16 cellular contexts compared by ENCODE assay signal in the genomic region with DNA sequence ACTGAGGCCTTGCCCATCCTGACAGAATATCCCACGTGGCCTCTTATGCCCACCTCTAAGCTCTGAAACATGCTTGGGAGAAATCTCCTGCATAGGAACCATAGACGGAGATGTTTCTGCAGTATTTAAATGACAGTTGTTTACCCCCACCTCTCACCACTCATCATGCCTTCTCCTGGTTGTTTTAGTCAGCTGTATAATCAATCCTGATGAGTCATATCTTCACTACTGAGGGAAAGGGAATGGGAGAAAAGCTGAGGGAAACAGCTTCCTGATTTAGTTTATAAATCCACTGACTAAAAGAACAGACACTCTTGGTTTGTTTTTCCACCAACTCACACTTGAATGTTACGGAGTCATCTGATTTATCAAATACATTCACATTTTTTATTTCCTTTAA.
DNase-seq lines count a peak whose midpoint lies in the region; ATAC-seq, FAIRE-seq and TF ChIP-seq lines count a peak whose summit lies in the region.
"Had no signal": no experiment of that assay in that cellular context is flagged by ENCODE, and none has a peak within 500 bp of the region (broad histone marks: within the 10 kb centered on the region; RNA-seq: fewer than 3 reads in every experiment).

No MANE protein-coding gene starts in this region.

- H3K79me1 ChIP-seq in neuronal stem cell (ENCODE audit: low read depth, low read length) = no peaks in the 10 kb centered on the region

- H4K91ac ChIP-seq in neuronal stem cell (ENCODE audit: low read depth, low read length, poor library complexity) = no peak overlapping the region

- peak overlapping the region; percentile 18 for H2AFZ ChIP-seq in neuronal stem cell (ENCODE audit: low read length)

- H3K4me2 ChIP-seq in neuronal stem cell (ENCODE audit: insufficient read depth, low read length, poor library complexity, severe bottlenecking) = no peak overlapping the region

- TF ChIP-seq CTCF in epithelial cell of esophagus (IDR thresholded peaks at IDR 0.05; ENCODE audit: insufficient read depth, low read depth, low read length, missing control alignments) = no peak

- no peak overlapping the region for H3K14ac ChIP-seq in neuronal stem cell (ENCODE audit: low read length)

- no peak for ATAC-seq in naive thymus-derived CD8-positive, alpha-beta T cell
- ATAC-seq: activated CD4-positive, alpha-beta T cell treated with anti-CD3 and anti-CD28 coated beads for 36 hours had no signal

- H2AK5ac ChIP-seq in neuronal stem cell (ENCODE audit: low read depth, low read length) = no peak overlapping the region

- H3K9ac ChIP-seq in neuronal stem cell (ENCODE audit: low read depth, low read length, poor library complexity) = no peak overlapping the region

- H3K27ac ChIP-seq in neuronal stem cell (replicated peaks; ENCODE audit: low read length) = no peak overlapping the region
- H3K27ac ChIP-seq: epithelial cell of prostate had no signal

- no peak overlapping the region for H2BK12ac ChIP-seq in neuronal stem cell (ENCODE audit: low read length)

- no peak overlapping the region for H3K18ac ChIP-seq in neuronal stem cell (ENCODE audit: low read length)

- H3K23ac ChIP-seq in neuronal stem cell (ENCODE audit: low read depth, low read length, poor library complexity) = no peak overlapping the region

- H3K27ac Mint-ChIP-seq in naive thymus-derived CD8-positive, alpha-beta T cell = peak overlapping the region in 1 of 10 donors; percentile 66
- H3K27ac Mint-ChIP-seq: activated CD4-positive, alpha-beta T cell treated with anti-CD3 and anti-CD28 coated beads for 36 hours; activated naive CD4-positive, alpha-beta T cell treated with anti-CD3 and anti-CD28 coated beads, Interleukin-2, amount 50 U/mL, for 24 hours; memory B cell had no signal

- no peak overlapping the region for H2BK5ac ChIP-seq in neuronal stem cell (ENCODE audit: low read length)

- FAIRE-seq in GM12892 (lab: Jason Lieb, UNC) = no peak

- H3K27me3 Mint-ChIP-seq in naive thymus-derived CD8-positive, alpha-beta T cell = peaks cover 0 to 11% (median 2%) of the 10 kb centered on the region in 5 donors
- H3K27me3 Mint-ChIP-seq: activated CD4-positive, alpha-beta T cell treated with anti-CD3 and anti-CD28 coated beads for 36 hours had no signal

- no peak overlapping the region for H3K4ac ChIP-seq in neuronal stem cell (ENCODE audit: low read length)

- peaks cover 0 to 5% (median under 1%) of the 10 kb centered on the region in 9 donors for H3K9me3 Mint-ChIP-seq in naive thymus-derived CD8-positive, alpha-beta T cell

- POLR2A ChIA-PET in naive thymus-derived CD8-positive, alpha-beta T cell (lab: Charles Lee) = no interaction called here

- H3K4me3 ChIP-seq in epithelial cell of esophagus (ENCODE audit: low read length) (no peak overlapping the region), neuronal stem cell (ENCODE audit: low read length in 2 of 2) (no peak overlapping the region)

- peaks cover 0 to 2% of the 10 kb centered on the region in 2 donors for H3K4me1 ChIP-seq in neuronal stem cell (ENCODE audit: control insufficient read depth in 2 of 2, insufficient read depth in 1 of 2, low read depth in 1 of 2, low read length in 2 of 2)

- no peaks in the 10 kb centered on the region for H3K9me3 ChIP-seq in neuronal stem cell (replicated peaks in 1 of 2; ENCODE audit: control insufficient read depth in 2 of 2, insufficient read depth in 1 of 2, low read depth in 1 of 2, low read length in 2 of 2)

- H2BK15ac ChIP-seq in neuronal stem cell (ENCODE audit: low read length) = no peak overlapping the region

- TF ChIP-seq POLR2A in GM12892 (IDR thresholded peaks at IDR 0.05; ENCODE audit: low read depth, low read length) = no peak

- H3K4me1 Mint-ChIP-seq in naive thymus-derived CD8-positive, alpha-beta T cell = no peaks in the 10 kb centered on the region
- H3K4me1 Mint-ChIP-seq: activated CD4-positive, alpha-beta T cell treated with anti-CD3 and anti-CD28 coated beads for 36 hours; activated naive CD4-positive, alpha-beta T cell treated with anti-CD3 and anti-CD28 coated beads, Interleukin-2, amount 50 U/mL, for 24 hours; memory B cell had no signal

- no CpG with 5 or more reads among the region's 3 CpGs for WGBS in neuronal stem cell (ENCODE audit: extremely low coverage in 2 of 2, insufficient read length in 2 of 2, insufficient replicate concordance in 1 of 2), 2 donors

- H2BK120ac ChIP-seq in neuronal stem cell (ENCODE audit: low read depth, low read length) = no peak overlapping the region

- no peak overlapping the region for H4K8ac ChIP-seq in neuronal stem cell (ENCODE audit: low read depth, low read length)

- no peaks in the 10 kb centered on the region for H3K36me3 ChIP-seq in neuronal stem cell (replicated peaks in 1 of 2; ENCODE audit: control insufficient read depth in 2 of 2, insufficient read depth in 2 of 2, low read length in 2 of 2)

- H3K4me3 Mint-ChIP-seq in naive thymus-derived CD8-positive, alpha-beta T cell = no peak overlapping the region
- H3K4me3 Mint-ChIP-seq: activated CD4-positive, alpha-beta T cell treated with anti-CD3 and anti-CD28 coated beads for 36 hours; activated naive CD4-positive, alpha-beta T cell treated with anti-CD3 and anti-CD28 coated beads, Interleukin-2, amount 50 U/mL, for 24 hours; memory B cell had no signal

- no peaks in the 10 kb centered on the region for H3K27me3 ChIP-seq in neuronal stem cell (ENCODE audit: control insufficient read depth in 3 of 3, insufficient read depth in 3 of 3, low read depth in 1 of 3, low read length in 3 of 3)

- DNase-seq in DMS53 (lab: John Stamatoyannopoulos, UW) (peak; percentile 86), NCI-H748 treated with DMSO at 0.1 percent for 48 hours (lab: John Stamatoyannopoulos, UW) (peak; percentile 10), epithelial cell of esophagus (ENCODE audit: low read depth) (peak; percentile 59), neuronal stem cell (ENCODE audit: low spot score) (no peak), GM12892 (ENCODE audit: insufficient read length) (no peak), GF-D8 (lab: John Stamatoyannopoulos, UW) (no peak), NCI-H1694 treated with DMSO at 0.1 percent for 48 hours (lab: John Stamatoyannopoulos, UW) (no peak)
- DNase-seq in naive thymus-derived CD8-positive, alpha-beta T cell = no peak
- DNase-seq: activated CD4-positive, alpha-beta T cell treated with anti-CD3 and anti-CD28 coated beads for 36 hours; DMS79 treated with DMSO at 0.1 percent for 48 hours; NCI-H2081 treated with DMSO at 0.1 percent for 48 hours; Right ventricle myocardium superior; stimulated activated naive CD4-positive, alpha-beta T cell treated with Interleukin-2 at 50 U/mL for 16 hours had no signal

- no peaks in the 10 kb centered on the region for H3K36me3 Mint-ChIP-seq in naive thymus-derived CD8-positive, alpha-beta T cell
- H3K36me3 Mint-ChIP-seq: activated naive CD4-positive, alpha-beta T cell treated with anti-CD3 and anti-CD28 coated beads, Interleukin-2, amount 50 U/mL, for 24 hours; memory B cell had no signal

Comparison
In these comparisons a context has a peak if more than half of its experiments do, and no peak if none do; other contexts are left out.
1. DNase-seq: peak in DMS53 (single experiment), NCI-H748 treated with DMSO at 0.1 percent for 48 hours (single experiment) and epithelial cell of esophagus (single experiment); none in neuronal stem cell (single experiment), GM12892 (single experiment), GF-D8 (single experiment), naive thymus-derived CD8-positive, alpha-beta T cell (0 of 10) and NCI-H1694 treated with DMSO at 0.1 percent for 48 hours (single experiment).